8 cellular contexts compared by ENCODE assay signal in genomic region chr17:82751171-82751570, GRCh38. TPM values are rescaled to one million over a fixed set of nuclear protein-coding genes. Genes with fewer than 3 reads are reported as not detected.
A peak's percentile ranks its signal among the peaks of the same experiment; 100 is the strongest.
DNase-seq lines count a peak whose midpoint lies in the region; ATAC-seq and TF ChIP-seq lines count a peak whose summit lies in the region.

No MANE protein-coding gene starts in this region.

- dilution Hi-C loops in mammary epithelial cell (cut with HindIII; ENCODE audit: low sequenced_read_pairs): no loop called here

- no peak overlapping the region for H3K27ac ChIP-seq in mammary epithelial cell (ENCODE audit: insufficient read depth, low read depth, low read length)

- no peak overlapping the region for H3K9ac ChIP-seq in mammary epithelial cell (ENCODE audit: insufficient read depth, low read length)

- H3K4me1 Mint-ChIP-seq in nephron progenitor cell: peaks cover 38% of the 10 kb centered on the region

- peaks cover 31% of the 10 kb centered on the region for H3K9me3 Mint-ChIP-seq in nephron progenitor cell

- H3K36me3 Mint-ChIP-seq in nephron progenitor cell (ENCODE audit: low read depth): peaks cover 34% of the 10 kb centered on the region

- H3K4me3 ChIP-seq in mammary epithelial cell (replicated peaks in 1 of 3; ENCODE audit: insufficient read depth in 1 of 3, low read depth in 2 of 3, low read length in 3 of 3): peak overlapping the region; percentile 22 to 31 (median 28)

- in situ Hi-C loops in mammary epithelial cell (cut with MboI; ENCODE audit: low sequenced_read_pairs in 2 of 2) (loop anchor here in 1 of 2 donors (10.0 kb wide), 1 partner anchor 96 kb away; no protein-coding TSS in a partner anchor), GM13976 (cut with MboI; ENCODE audit: low sequenced_read_pairs, unreplicated experiment) (loop anchor here (25.0 kb wide), 1 partner anchor 89 kb away; no protein-coding TSS in a partner anchor)

- H3K27me3 ChIP-seq in mammary epithelial cell (ENCODE audit: insufficient read depth, low read length): no peaks in the 10 kb centered on the region

- H3K36me3 ChIP-seq in mammary epithelial cell (ENCODE audit: insufficient read depth, low read length): no peaks in the 10 kb centered on the region

- H3K27ac Mint-ChIP-seq in nephron progenitor cell: no peak overlapping the region

- DNase-seq in ELF-1 (ENCODE audit: low read depth, low spot score) (peak; percentile 46), mammary epithelial cell (no peak), nephron progenitor cell (no peak), NCI-H2171 treated with DMSO at 0.1 percent for 48 hours (lab: John Stamatoyannopoulos, UW) (no peak), dedifferentiated amniotic fluid mesenchymal stem cell (ENCODE audit: extremely low spot score) (no peak), GM13976 (ENCODE audit: low spot score) (no peak)

- CTCF ChIA-PET in mammary epithelial cell (lab: Charles Lee; ENCODE audit: low non-redundant PET): no interaction called here

- H3K4me2 ChIP-seq in mammary epithelial cell (ENCODE audit: insufficient read depth, low read depth, low read length): peak overlapping the region; percentile 79

- peak overlapping the region; percentile 59 for H3K4me3 Mint-ChIP-seq in nephron progenitor cell

- intact Hi-C loops in mammary epithelial cell (cut with micrococcal nuclease): loop anchor here (5.0 kb wide), 2 partner anchors 34 to 54 kb away; partner anchors contain the start of genes FN3KRP and RAB40B

- H4K20me1 ChIP-seq in mammary epithelial cell (ENCODE audit: insufficient read depth, low read length): no peaks in the 10 kb centered on the region

- peaks cover 11% of the 10 kb centered on the region for H3K4me1 ChIP-seq in mammary epithelial cell (ENCODE audit: insufficient read depth, low read length)

- peak; percentile 46 for ATAC-seq in HG02885 (IDR thresholded peaks at IDR 0.05; ENCODE audit: poor library complexity, unreplicated experiment)
- ATAC-seq in GM18517 (IDR thresholded peaks at IDR 0.05; ENCODE audit: unreplicated experiment): no peak

- H2AFZ ChIP-seq in mammary epithelial cell (ENCODE audit: low read depth, low read length): peak overlapping the region; percentile 84

- H3K27me3 Mint-ChIP-seq in nephron progenitor cell (ENCODE audit: low read depth, poor library complexity): peaks cover 33% of the 10 kb centered on the region

- peaks cover under 1% of the 10 kb centered on the region for H3K9me3 ChIP-seq in mammary epithelial cell (replicated peaks; ENCODE audit: insufficient read depth, low read length)

- no peak for TF ChIP-seq CTCF in mammary epithelial cell (conservative IDR thresholded peaks at IDR 0.05 in 1 of 2, IDR thresholded peaks at IDR 0.05 in 1 of 2; ENCODE audit: extremely low read depth in 1 of 2, insufficient read depth in 1 of 2, low read depth in 1 of 2, low read length in 2 of 2)
- no peak for TF ChIP-seq CTCF in nephron progenitor cell (IDR thresholded peaks at IDR 0.05)
- no peak for TF ChIP-seq CTCF in GM13976 (IDR thresholded peaks at IDR 0.05; ENCODE audit: borderline replicate concordance, control extremely low read depth, extremely low read depth, insufficient read depth, missing control alignments)

- peaks cover 38% of the 10 kb centered on the region for H3K79me2 ChIP-seq in mammary epithelial cell (ENCODE audit: insufficient read depth, low read length)

- no CpG with 5 or more reads among the region's 56 CpGs for WGBS in mammary epithelial cell (ENCODE audit: low coverage, missing lambda C conversion rate)

- BruUV-seq in mammary epithelial cell (replicated peaks; lab: Mats Ljungman, UMichigan): no TSS peak

RNA-seq across cellular contexts. Expression of gene TBCD, which starts 0.7 kb away (rescaled TPM):
- total RNA-seq in mammary epithelial cell: 10 to 100 TPM; 28.7 to 90.9 TPM
- polyA plus RNA-seq in mammary epithelial cell: 69.5 TPM
- polyA minus RNA-seq in mammary epithelial cell: 80.5 TPM

RNA-seq across cellular contexts. Expression of gene FN3K, which starts 15.8 kb away (rescaled TPM):
- total RNA-seq in mammary epithelial cell: 1 to 10 TPM; 2.2 to 4.2 TPM
- polyA plus RNA-seq in mammary epithelial cell: 0.14 TPM
- not detected for polyA minus RNA-seq in mammary epithelial cell

RNA-seq across cellular contexts. Expression of gene FN3KRP, which starts 34.7 kb away (rescaled TPM):
- 10 to 100 TPM; 16.7 to 44.5 TPM for total RNA-seq in mammary epithelial cell
- polyA plus RNA-seq in mammary epithelial cell: 27.2 TPM
- polyA minus RNA-seq in mammary epithelial cell: 52.6 TPM

RNA-seq across cellular contexts. Expression of gene RAB40B, which starts 52.7 kb away (rescaled TPM):
- 10 to 100 TPM; 13.3 to 17.8 TPM for total RNA-seq in mammary epithelial cell
- 16.5 TPM for polyA plus RNA-seq in mammary epithelial cell
- 10.5 TPM for polyA minus RNA-seq in mammary epithelial cell
